In the genomic region with DNA sequence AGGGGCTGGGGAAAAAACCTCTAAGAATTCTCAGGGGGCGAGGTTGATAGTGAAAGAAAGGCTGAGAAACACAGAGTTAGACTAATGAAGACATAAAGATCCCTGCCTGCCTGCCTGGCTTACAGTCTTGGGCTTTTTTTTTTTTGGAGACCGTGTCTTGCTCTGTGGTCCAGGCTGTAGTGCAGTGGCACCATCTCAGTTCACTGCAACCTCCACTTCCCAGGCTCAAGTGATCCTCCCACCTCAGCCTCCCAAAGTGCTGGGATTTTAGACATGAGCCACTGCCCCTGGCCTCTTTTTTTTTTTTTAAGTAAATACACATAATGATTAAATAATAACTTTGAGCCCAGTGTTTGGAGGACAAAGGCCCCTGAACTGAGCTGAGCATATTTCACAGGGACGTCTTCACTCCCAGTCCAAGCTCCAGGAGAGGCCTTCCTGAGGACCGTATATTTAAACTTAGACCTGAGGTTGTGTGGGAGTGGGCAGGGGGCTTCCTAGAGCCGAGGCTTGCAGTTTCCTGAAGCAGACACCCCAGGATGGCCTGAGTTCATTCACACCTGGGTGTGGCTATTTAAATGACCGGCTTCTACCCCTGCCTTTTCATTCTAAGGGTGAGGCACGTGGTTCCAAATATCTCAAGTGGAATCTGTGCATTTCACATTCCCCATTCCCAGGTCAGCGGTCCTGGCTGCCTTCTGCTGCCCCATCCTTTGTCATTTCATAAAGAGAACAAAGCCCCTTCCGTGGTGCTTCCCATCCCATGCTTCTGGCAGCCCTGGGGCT, we compare ENCODE assay signal across 16 cellular contexts. TPM values are rescaled to one million over a fixed set of nuclear protein-coding genes. Genes with fewer than 3 reads are reported as not detected.
DNase-seq lines count a peak whose midpoint lies in the region; ATAC-seq and TF ChIP-seq lines count a peak whose summit lies in the region.
"Had no signal": no experiment of that assay in that cellular context is flagged by ENCODE, and none has a peak within 500 bp of the region (broad histone marks: within the 10 kb centered on the region; RNA-seq: fewer than 3 reads in every experiment).

No MANE protein-coding gene starts in this region.

- no peaks in the 10 kb centered on the region for H3K9me3 ChIP-seq in prostate gland
- H3K9me3 ChIP-seq: BLaER1, Caco-2 had no signal

- H3K27ac ChIP-seq in prostate gland (peak overlapping the region; percentile 27 to 38), foreskin keratinocyte (no peak overlapping the region)
- H3K27ac ChIP-seq: BLaER1, GM23248 had no signal

- peak; percentile 51 for DNase-seq in H7
- DNase-seq in WTC11 (ENCODE audit: low spot score) = no peak
- DNase-seq in left colon = no peak
- no peak for DNase-seq in prostate gland (ENCODE audit: low spot score)
- DNase-seq in hypothalamus (lab: John Stamatoyannopoulos, UW) = no peak
- no peak for DNase-seq in foreskin keratinocyte
- DNase-seq: AML-193; Caco-2; CD8-positive, alpha-beta memory T cell; DND-41; GF-D8; GM23248; H9 had no signal

- peaks cover 6% of the 10 kb centered on the region for H3K4me1 Mint-ChIP-seq in WTC11
- H3K4me1 Mint-ChIP-seq: CD8-positive, alpha-beta memory T cell had no signal

- TF ChIP-seq POLR2A in prostate gland (IDR thresholded peaks at IDR 0.05) = no peak

- peaks cover 17% of the 10 kb centered on the region for H3K27me3 Mint-ChIP-seq in WTC11 (ENCODE audit: low read depth)

- POLR2A ChIA-PET in WTC11 (lab: Charles Lee) = interaction anchor here (0.7 kb wide), 1 partner anchor 40 kb away, joined by 3 read pairs; no protein-coding TSS in a partner anchor

- H3K27ac Mint-ChIP-seq in WTC11 = no peak overlapping the region
- H3K27ac Mint-ChIP-seq: CD8-positive, alpha-beta memory T cell; H9 had no signal

- TF ChIP-seq CTCF in WTC11 (IDR thresholded peaks at IDR 0.05) (no peak), prostate gland (IDR thresholded peaks at IDR 0.05) (no peak), foreskin keratinocyte (conservative IDR thresholded peaks at IDR 0.05) (no peak)

- H3K9me3 Mint-ChIP-seq in WTC11 = peaks cover 5% of the 10 kb centered on the region
- H3K9me3 Mint-ChIP-seq: CD8-positive, alpha-beta memory T cell had no signal

- peaks cover 7% of the 10 kb centered on the region for H3K4me1 ChIP-seq in prostate gland (replicated peaks)
- H3K4me1 ChIP-seq in foreskin keratinocyte = no peaks in the 10 kb centered on the region
- H3K4me1 ChIP-seq: BLaER1 had no signal

- H3K36me3 Mint-ChIP-seq in WTC11 = peaks cover 4% of the 10 kb centered on the region; the same call in 1 of the 2 replicates
- H3K36me3 Mint-ChIP-seq: CD8-positive, alpha-beta memory T cell had no signal

- no peaks in the 10 kb centered on the region for H3K36me3 ChIP-seq in H7 (replicated peaks; ENCODE audit: control insufficient read depth, insufficient read depth, low read length)
- no peaks in the 10 kb centered on the region for H3K36me3 ChIP-seq in prostate gland
- H3K36me3 ChIP-seq: BLaER1 had no signal

- H3K4me3 ChIP-seq in H7 (ENCODE audit: insufficient read depth, low read depth, low read length) (no peak overlapping the region), prostate gland (no peak overlapping the region)
- H3K4me3 ChIP-seq: BLaER1, GM23248 had no signal

- ATAC-seq in WTC11 = no peak; the same call in 1 of the 2 replicates
- peak; percentile 59 for ATAC-seq in left colon
- no peak for ATAC-seq in HG03097 (IDR thresholded peaks at IDR 0.05; ENCODE audit: low FRiP score, unreplicated experiment)
- no peak for ATAC-seq in foreskin keratinocyte

- intact Hi-C loops in left colon (cut with DNase I, micrococcal nuclease) (no loop called here), prostate gland (cut with DNase I) (no loop called here)

- H3K27me3 ChIP-seq in H7 (ENCODE audit: control insufficient read depth, insufficient read depth, low read length) = peaks cover 3% of the 10 kb centered on the region
- H3K27me3 ChIP-seq in prostate gland (replicated peaks; ENCODE audit: insufficient read depth) = no peaks in the 10 kb centered on the region
- no peaks in the 10 kb centered on the region for H3K27me3 ChIP-seq in foreskin keratinocyte
- H3K27me3 ChIP-seq: BLaER1 had no signal

- 62% methylated on average over 9 of the region's 9 CpGs for WGBS in prostate gland

- CTCF ChIA-PET in WTC11 (lab: Charles Lee) = interaction anchor here (0.6 to 0.7 kb wide), 2 partner anchors 410 to 555 kb away, joined by 3 read pairs; no protein-coding TSS in a partner anchor

- H3K4me3 Mint-ChIP-seq in WTC11 = no peak overlapping the region
- H3K4me3 Mint-ChIP-seq: CD8-positive, alpha-beta memory T cell; H9 had no signal

TF ChIP-seq in WTC11, 78 proteins besides CTCF, POLR2A, EP300 and RAD21:
- TF ChIP-seq MXD4 (CRISPR knock-in tag; IDR thresholded peaks at IDR 0.05; ENCODE audit: borderline replicate concordance) (no peak), ZNF121 (CRISPR knock-in tag; IDR thresholded peaks at IDR 0.05) (peak; percentile 52; the same call in 1 of the 2 replicates), RORB (CRISPR knock-in tag; IDR thresholded peaks at IDR 0.05) (no peak)
- TF ChIP-seq, protein P1, sequence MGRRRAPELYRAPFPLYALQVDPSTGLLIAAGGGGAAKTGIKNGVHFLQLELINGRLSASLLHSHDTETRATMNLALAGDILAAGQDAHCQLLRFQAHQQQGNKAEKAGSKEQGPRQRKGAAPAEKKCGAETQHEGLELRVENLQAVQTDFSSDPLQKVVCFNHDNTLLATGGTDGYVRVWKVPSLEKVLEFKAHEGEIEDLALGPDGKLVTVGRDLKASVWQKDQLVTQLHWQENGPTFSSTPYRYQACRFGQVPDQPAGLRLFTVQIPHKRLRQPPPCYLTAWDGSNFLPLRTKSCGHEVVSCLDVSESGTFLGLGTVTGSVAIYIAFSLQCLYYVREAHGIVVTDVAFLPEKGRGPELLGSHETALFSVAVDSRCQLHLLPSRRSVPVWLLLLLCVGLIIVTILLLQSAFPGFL (CRISPR knock-in tag; IDR thresholded peaks at IDR 0.05; ENCODE audit: borderline replicate concordance) = no peak

RNA-seq across cellular contexts. Expression of gene EFHD2, which starts 16.0 kb away (rescaled TPM):
- total RNA-seq in H7 (2014; rRNA removed; shearing (Covaris generic)) = 42.9 and 48.3 TPM in 2 replicates
- total RNA-seq in WTC11 (2021) = 19.5 to 23.8 TPM (median 21.9 TPM) in 3 replicates
- 100 to 1,000 TPM; 164 to 178 TPM for total RNA-seq in left colon
- 100 to 1,000 TPM in 1 of 2 donors, 10 to 100 TPM in 1; 69.9 to 281 TPM for total RNA-seq in prostate gland
- total RNA-seq in foreskin keratinocyte = 95.3 and 101 TPM in 2 replicates
- 114 and 116 TPM in 2 replicates for polyA plus RNA-seq in foreskin keratinocyte

RNA-seq across cellular contexts. Expression of gene CTRC, which starts 44.6 kb away (rescaled TPM):
- total RNA-seq in H7 (2014; rRNA removed; shearing (Covaris generic)) = not detected in 2 replicates
- 1.6 to 2.2 TPM (median 2.2 TPM) in 3 replicates for total RNA-seq in WTC11 (2021)
- 1 to 10 TPM in 1 of 2 donors, not detected in 1; 1.9 TPM for total RNA-seq in left colon
- total RNA-seq in prostate gland = not detected
- total RNA-seq in foreskin keratinocyte = not detected in 2 replicates
- polyA plus RNA-seq in foreskin keratinocyte = not detected in 2 replicates
- total RNA-seq: Caco-2; CD8-positive, alpha-beta memory T cell; GM23248; H9; HT1080 had no signal
- polyA plus RNA-seq: CD8-positive, alpha-beta memory T cell; GM23248 had no signal
